Comparison of ENCODE assay signal across 8 cellular contexts in genomic region chr1:8031176-8031785, GRCh38. TPM values are rescaled to one million over a fixed set of nuclear protein-coding genes. Genes with fewer than 3 reads are reported as not detected.
DNase-seq lines count a peak whose midpoint lies in the region; ATAC-seq and TF ChIP-seq lines count a peak whose summit lies in the region.

No MANE protein-coding gene starts in this region.

- H3K9ac ChIP-seq in GM23248 (no peak overlapping the region), fibroblast of lung (ENCODE audit: insufficient read depth, low read length) (no peak overlapping the region)

- no peaks in the 10 kb centered on the region for H3K9me3 ChIP-seq in GM23248 (ENCODE audit: low read depth)
- no peaks in the 10 kb centered on the region for H3K9me3 ChIP-seq in fibroblast of lung (ENCODE audit: control insufficient read depth, insufficient read depth, low read depth, low read length)
- H3K9me3 ChIP-seq in testis, result no peaks in the 10 kb centered on the region

- H3K4me3 ChIP-seq in BJ (ENCODE audit: low read depth, low read length) (no peak overlapping the region), GM23248 (no peak overlapping the region), fibroblast of lung (replicated peaks in 1 of 4; ENCODE audit: control extremely low read depth in 1 of 4, insufficient read depth in 1 of 4, low read depth in 3 of 4, low read length in 4 of 4) (no peak overlapping the region), testis (no peak overlapping the region)

- H3K4me2 ChIP-seq in GM23248 (ENCODE audit: unreplicated experiment) (no peak overlapping the region), fibroblast of lung (ENCODE audit: extremely low read depth, insufficient read depth, low read length) (no peak overlapping the region)

- ATAC-seq in GM18867 (IDR thresholded peaks at IDR 0.05; ENCODE audit: unreplicated experiment), result no peak

- peaks cover 25% of the 10 kb centered on the region for H3F3A ChIP-seq in GM23248 (ENCODE audit: insufficient read depth)

- no peaks in the 10 kb centered on the region for H3K36me3 ChIP-seq in BJ (ENCODE audit: control insufficient read depth, insufficient read depth, low read length)
- no peaks in the 10 kb centered on the region for H3K36me3 ChIP-seq in GM23248 (ENCODE audit: low read depth)
- no peaks in the 10 kb centered on the region for H3K36me3 ChIP-seq in fibroblast of lung (ENCODE audit: control insufficient read depth, insufficient read depth, low read length)
- no peaks in the 10 kb centered on the region for H3K36me3 ChIP-seq in testis (ENCODE audit: low read depth, missing control alignments)

- 84% methylated on average over 9 of the region's 9 CpGs for WGBS in GM23248 (ENCODE audit: low coverage in 1 of 2, low lambda C conversion rate in 2 of 2, missing lambda C conversion rate in 2 of 2), 2 experiments
- WGBS in testis, 2 donors, result 75 to 82% methylated on average over 9 of the region's 9 CpGs

- H2AFZ ChIP-seq in GM23248 (no peak overlapping the region), fibroblast of lung (ENCODE audit: low read length) (no peak overlapping the region)

- H3K79me2 ChIP-seq in GM23248 (ENCODE audit: insufficient read depth) (no peaks in the 10 kb centered on the region), fibroblast of lung (ENCODE audit: control insufficient read depth, insufficient read depth, low read length) (peaks cover 5% of the 10 kb centered on the region)

- DNase-seq in BJ (ENCODE audit: low read depth) (no peak), GM23248 (peak; percentile 66), RWPE1 (ENCODE audit: low spot score) (no peak), fibroblast of lung (ENCODE audit: low read depth in 2 of 2) (peak in 1 of 2 donors; percentile 85), testis (no peak), T1000 (lab: John Stamatoyannopoulos, UW) (no peak)
- no peak for DNase-seq in activated T-cell treated with anti-CD3 and anti-CD28 coated beads, Interleukin-2, amount 50 U/mL, for 48 hours

- TF ChIP-seq POLR2A in testis (IDR thresholded peaks at IDR 0.05), result no peak

- POLR2A ChIA-PET in BJ (lab: Charles Lee) (no interaction called here), RWPE1 (lab: Yijun Ruan, JAX; ENCODE audit: low non-redundant PET) (no interaction called here)

- TF ChIP-seq CTCF in BJ (IDR thresholded peaks at IDR 0.05; ENCODE audit: insufficient read depth, low read depth, low read length), result peak; percentile 55
- peak; percentile 83 for TF ChIP-seq CTCF in RWPE1 (conservative IDR thresholded peaks at IDR 0.05; ENCODE audit: low read depth)
- peak; percentile 49 to 58 for TF ChIP-seq CTCF in fibroblast of lung (conservative IDR thresholded peaks at IDR 0.05 in 1 of 2, IDR thresholded peaks at IDR 0.05 in 1 of 2; ENCODE audit: low read depth in 1 of 2, low read length in 2 of 2)
- peak; percentile 20 to 68 (median 67) for TF ChIP-seq CTCF in testis (IDR thresholded peaks at IDR 0.05)

- H3K9me2 ChIP-seq in GM23248 (ENCODE audit: insufficient read depth), result no peaks in the 10 kb centered on the region

- no peak overlapping the region for H3K27ac ChIP-seq in GM23248
- no peak overlapping the region for H3K27ac ChIP-seq in RWPE1
- H3K27ac ChIP-seq in fibroblast of lung (ENCODE audit: insufficient read depth, low read length), result no peak overlapping the region
- H3K27ac ChIP-seq in testis, result no peak overlapping the region

- no peaks in the 10 kb centered on the region for H3K27me3 ChIP-seq in BJ (ENCODE audit: control insufficient read depth, insufficient read depth, low read length)
- H3K27me3 ChIP-seq in GM23248 (replicated peaks; ENCODE audit: insufficient read depth), result no peaks in the 10 kb centered on the region
- no peaks in the 10 kb centered on the region for H3K27me3 ChIP-seq in fibroblast of lung (ENCODE audit: control insufficient read depth, insufficient read depth, low read length)
- H3K27me3 ChIP-seq in testis, result no peaks in the 10 kb centered on the region

- intact Hi-C loops in testis (cut with DNase I; ENCODE audit: low total_unique reads), result no loop called here

- H4K20me1 ChIP-seq in GM23248 (ENCODE audit: insufficient read depth) (no peaks in the 10 kb centered on the region), fibroblast of lung (ENCODE audit: control insufficient read depth, extremely low read depth, insufficient read depth, low read length) (no peaks in the 10 kb centered on the region)

- in situ Hi-C loops in GM23248 (cut with MboI), result loop anchor here (25.0 kb wide), 1 partner anchor 206 kb away; no protein-coding TSS in a partner anchor

- H3K4me1 ChIP-seq in GM23248 (ENCODE audit: insufficient read depth) (peaks cover 28% of the 10 kb centered on the region), fibroblast of lung (ENCODE audit: control insufficient read depth, extremely low read depth, insufficient read depth, low read length) (peaks cover 12% of the 10 kb centered on the region), testis (peaks cover 18% of the 10 kb centered on the region)

- CTCF ChIA-PET in BJ (lab: Yijun Ruan, JAX), result interaction anchor here (0.7 to 3.9 kb wide), 20 partner anchors 10 to 318 kb away, joined by 3 to 40 read pairs (median 4); no protein-coding TSS in a partner anchor
- CTCF ChIA-PET in RWPE1 (lab: Yijun Ruan, JAX), result interaction anchor here (0.6 to 1.6 kb wide), 6 partner anchors 16 to 283 kb away, joined by 3 to 4 read pairs (median 3); no protein-coding TSS in a partner anchor

RNA-seq across cellular contexts. Expression of gene ERRFI1, which starts 5.2 kb away (rescaled TPM):
- polyA plus RNA-seq in BJ (2011; rRNA removed), result 20.5 and 30.3 TPM in 2 replicates
- 9.4 and 10.0 TPM in 2 replicates for polyA minus RNA-seq in BJ (2011; rRNA and poly(A)+ RNA removed)
- 50.8 and 55.1 TPM in 2 replicates for total RNA-seq in GM23248 (2014; rRNA removed; shearing (Covaris generic))
- 29.7 and 31.3 TPM in 2 replicates for polyA plus RNA-seq in GM23248 (2016; fragmentation: Nextera tagmentation; extraction: Ambion mirVana)
- total RNA-seq in fibroblast of lung, result 46.2 and 53.9 TPM in 2 replicates
- 78.2 and 105 TPM in 2 replicates for polyA plus RNA-seq in fibroblast of lung
- 41.8 and 52.6 TPM in 2 replicates for polyA plus RNA-seq in fibroblast of lung (2012)
- polyA minus RNA-seq in fibroblast of lung (ENCODE audit: low replicate concordance), result 8.9 and 27.3 TPM in 2 replicates
- total RNA-seq in testis, result 10 to 100 TPM; 43.3 to 47.9 TPM
- 27.3 TPM for polyA plus RNA-seq in testis (ENCODE audit: insufficient read depth, low read depth, low replicate concordance)
